11 cellular contexts compared by ENCODE assay signal in the genomic region with DNA sequence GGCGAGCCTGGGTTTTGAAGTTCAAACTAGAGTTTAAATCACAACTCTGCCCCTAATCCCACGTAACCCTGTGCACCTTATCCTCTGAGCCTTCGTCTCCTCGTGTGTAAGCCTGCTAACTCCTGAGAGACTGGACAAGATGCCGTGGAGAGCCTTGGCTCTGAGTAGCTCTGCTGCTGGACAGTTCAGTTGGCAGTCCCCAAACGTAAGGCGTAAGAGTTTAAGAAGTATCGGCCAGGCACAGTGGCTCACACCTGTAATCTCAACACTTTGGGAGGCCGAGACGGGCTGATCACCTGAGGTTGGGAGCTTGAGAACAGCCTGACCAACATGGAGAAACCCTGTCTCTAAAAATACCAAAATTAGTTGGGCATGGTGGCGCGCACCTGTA. TPM values are rescaled to one million over a fixed set of nuclear protein-coding genes. Genes with fewer than 3 reads are reported as not detected.
DNase-seq lines count a peak whose midpoint lies in the region; ATAC-seq and TF ChIP-seq lines count a peak whose summit lies in the region.
"Had no signal": no experiment of that assay in that cellular context is flagged by ENCODE, and none has a peak within 500 bp of the region (broad histone marks: within the 10 kb centered on the region; RNA-seq: fewer than 3 reads in every experiment).

No MANE protein-coding gene starts in this region.

- peaks cover 92% of the 10 kb centered on the region for H3K4me1 Mint-ChIP-seq in activated CD4-positive, alpha-beta T cell treated with anti-CD3 and anti-CD28 coated beads, Interleukin-2, amount 10 ng/mL, durations not matched to agents 7 days and 5 days
- peaks cover 84% of the 10 kb centered on the region for H3K4me1 Mint-ChIP-seq in stimulated activated memory B cell treated with anti-CD40 and anti-IgM and Interleukin-4, amounts not matched to agents 10 μg/mL and 1 μg/mL and 100 μg/mL, for 72 hours

- H3K9me3 ChIP-seq in PC-3 (ENCODE audit: low read length): no peaks in the 10 kb centered on the region
- H3K9me3 ChIP-seq: left lung had no signal

- H3K36me3 Mint-ChIP-seq in activated CD4-positive, alpha-beta T cell treated with anti-CD3 and anti-CD28 coated beads, Interleukin-2, amount 10 ng/mL, durations not matched to agents 7 days and 5 days (ENCODE audit: low read depth): peaks cover 46% of the 10 kb centered on the region
- H3K36me3 Mint-ChIP-seq in stimulated activated memory B cell treated with anti-CD40 and anti-IgM and Interleukin-4, amounts not matched to agents 10 μg/mL and 1 μg/mL and 100 μg/mL, for 72 hours: peaks cover 37% of the 10 kb centered on the region

- no peak overlapping the region for H3K9ac ChIP-seq in PC-3 (ENCODE audit: low read length)

- CTCF ChIA-PET in activated CD4-positive, alpha-beta T cell treated with anti-CD3 and anti-CD28 coated beads, Interleukin-2, amount 10 ng/mL, durations not matched to agents 7 days and 5 days (lab: Charles Lee): interaction anchor here (0.8 to 3.5 kb wide), 12 partner anchors 9 to 86 kb away, joined by 3 to 44 read pairs (median 6); partner anchors contain the start of genes ARHGEF1, RABAC1 and RPS19
- CTCF ChIA-PET in PC-3 (lab: Charles Lee): no interaction called here

- H3K27me3 Mint-ChIP-seq in activated CD4-positive, alpha-beta T cell treated with anti-CD3 and anti-CD28 coated beads, Interleukin-2, amount 10 ng/mL, durations not matched to agents 7 days and 5 days: no peaks in the 10 kb centered on the region
- no peaks in the 10 kb centered on the region for H3K27me3 Mint-ChIP-seq in stimulated activated memory B cell treated with anti-CD40 and anti-IgM and Interleukin-4, amounts not matched to agents 10 μg/mL and 1 μg/mL and 100 μg/mL, for 72 hours

- H3K9me3 Mint-ChIP-seq in activated CD4-positive, alpha-beta T cell treated with anti-CD3 and anti-CD28 coated beads, Interleukin-2, amount 10 ng/mL, durations not matched to agents 7 days and 5 days: no peaks in the 10 kb centered on the region
- no peaks in the 10 kb centered on the region for H3K9me3 Mint-ChIP-seq in stimulated activated memory B cell treated with anti-CD40 and anti-IgM and Interleukin-4, amounts not matched to agents 10 μg/mL and 1 μg/mL and 100 μg/mL, for 72 hours

- TF ChIP-seq CTCF in PC-3 (conservative IDR thresholded peaks at IDR 0.05; ENCODE audit: low read depth, low read length): no peak

- H3K36me3 ChIP-seq in PC-3 (ENCODE audit: low read depth, low read length): peaks cover 35% of the 10 kb centered on the region

- no peaks in the 10 kb centered on the region for H3F3A ChIP-seq in PC-3 (ENCODE audit: low read length, unreplicated experiment)

- BruUV-seq in PC-3 (replicated peaks; lab: Mats Ljungman, UMichigan): TSS peak; percentile 19

- no peak for DNase-seq in activated CD4-positive, alpha-beta T cell treated with anti-CD3 and anti-CD28 coated beads, Interleukin-2, amount 10 ng/mL, durations not matched to agents 7 days and 5 days
- DNase-seq in activated CD4-positive, alpha-beta T cell treated with anti-CD3 and anti-CD28 coated beads, Interleukin-2, amount 50 U/mL, for 1 hour: no peak
- DNase-seq in PC-3: no peak
- DNase-seq in cerebellar cortex (ENCODE audit: low spot score): peak; percentile 64
- no peak for DNase-seq in NCI-H1436 (lab: John Stamatoyannopoulos, UW)
- DNase-seq in DMS79 treated with DMSO at 0.1 percent for 48 hours (lab: John Stamatoyannopoulos, UW): no peak
- DNase-seq: NCI-H2081 treated with DMSO at 0.1 percent for 48 hours had no signal

- no peak overlapping the region for H2AFZ ChIP-seq in PC-3 (ENCODE audit: low read length)

- peak overlapping the region; percentile 99 for H3K27ac Mint-ChIP-seq in activated CD4-positive, alpha-beta T cell treated with anti-CD3 and anti-CD28 coated beads, Interleukin-2, amount 10 ng/mL, durations not matched to agents 7 days and 5 days
- peak overlapping the region; percentile 89 for H3K27ac Mint-ChIP-seq in stimulated activated memory B cell treated with anti-CD40 and anti-IgM and Interleukin-4, amounts not matched to agents 10 μg/mL and 1 μg/mL and 100 μg/mL, for 72 hours

- no peaks in the 10 kb centered on the region for H3K9me2 ChIP-seq in PC-3 (replicated peaks; ENCODE audit: low read length)

- peaks cover 8% of the 10 kb centered on the region; the same call in 1 of the 2 replicates for H3K4me1 ChIP-seq in PC-3 (ENCODE audit: insufficient read depth, low read length)

- no peak for ATAC-seq in PC-3
- no peak for ATAC-seq in stimulated activated memory B cell treated with anti-CD40 and anti-IgM and Interleukin-4, amounts not matched to agents 10 μg/mL and 1 μg/mL and 100 μg/mL, for 72 hours
- ATAC-seq in GM19452 (IDR thresholded peaks at IDR 0.05; ENCODE audit: unreplicated experiment): no peak

- H3K79me2 ChIP-seq in PC-3 (ENCODE audit: low read length): peaks cover 8% of the 10 kb centered on the region; the same call in 1 of the 2 replicates

- H3K27me3 ChIP-seq in PC-3 (ENCODE audit: low read length): no peaks in the 10 kb centered on the region
- H3K27me3 ChIP-seq: left lung had no signal

- POLR2A ChIA-PET in activated CD4-positive, alpha-beta T cell treated with anti-CD3 and anti-CD28 coated beads, Interleukin-2, amount 10 ng/mL, durations not matched to agents 7 days and 5 days (lab: Charles Lee): interaction anchor here (1.2 kb wide), 1 partner anchor 13 kb away, joined by 4 read pairs; no protein-coding TSS in a partner anchor
- POLR2A ChIA-PET in PC-3 (lab: Charles Lee; ENCODE audit: unreplicated experiment): no interaction called here

- intact Hi-C loops in PC-3 (cut with micrococcal nuclease): loop anchor here (5.0 kb wide), 2 partner anchors 65 to 85 kb away; partner anchors contain the start of gene RABAC1

- H4K20me1 ChIP-seq in PC-3 (ENCODE audit: low read length): peaks cover 23% of the 10 kb centered on the region

- H3K27ac ChIP-seq in PC-3 (ENCODE audit: low read length): no peak overlapping the region

- peak overlapping the region; percentile 14 for H3K4me3 Mint-ChIP-seq in activated CD4-positive, alpha-beta T cell treated with anti-CD3 and anti-CD28 coated beads, Interleukin-2, amount 10 ng/mL, durations not matched to agents 7 days and 5 days
- no peak overlapping the region for H3K4me3 Mint-ChIP-seq in stimulated activated memory B cell treated with anti-CD40 and anti-IgM and Interleukin-4, amounts not matched to agents 10 μg/mL and 1 μg/mL and 100 μg/mL, for 72 hours

- H3K4me2 ChIP-seq in PC-3 (ENCODE audit: low read length): no peak overlapping the region

- no peak overlapping the region for H3K4me3 ChIP-seq in PC-3 (ENCODE audit: low read length)
- H3K4me3 ChIP-seq: left lung had no signal

RNA-seq across cellular contexts. Expression of gene CD79A, which starts 4.7 kb away (rescaled TPM):
- 1 to 10 TPM; 2.9 to 4.7 TPM for total RNA-seq in activated CD4-positive, alpha-beta T cell treated with anti-CD3 and anti-CD28 coated beads, Interleukin-2, amount 10 ng/mL, durations not matched to agents 7 days and 5 days
- 0.11 TPM in 1 of 2 replicates, not detected in the other for total RNA-seq in PC-3 (2014; rRNA removed)

RNA-seq across cellular contexts. Expression of gene ARHGEF1, which starts 10.6 kb away (rescaled TPM):
- total RNA-seq in activated CD4-positive, alpha-beta T cell treated with anti-CD3 and anti-CD28 coated beads, Interleukin-2, amount 10 ng/mL, durations not matched to agents 7 days and 5 days: 100 to 1,000 TPM; 663 to 761 TPM
- total RNA-seq in PC-3 (2014; rRNA removed): 50.8 and 64.3 TPM in 2 replicates

RNA-seq across cellular contexts. Expression of gene RPS19, which starts 12.3 kb away (rescaled TPM):
- 1,000 to 10,000 TPM; 2,679 to 3,011 TPM for total RNA-seq in activated CD4-positive, alpha-beta T cell treated with anti-CD3 and anti-CD28 coated beads, Interleukin-2, amount 10 ng/mL, durations not matched to agents 7 days and 5 days
- total RNA-seq in PC-3 (2014; rRNA removed): 1,687 and 1,830 TPM in 2 replicates

RNA-seq across cellular contexts. Expression of gene DMRTC2, which starts 27.5 kb away (rescaled TPM):
- not detected for total RNA-seq in activated CD4-positive, alpha-beta T cell treated with anti-CD3 and anti-CD28 coated beads, Interleukin-2, amount 10 ng/mL, durations not matched to agents 7 days and 5 days
- total RNA-seq in PC-3 (2014; rRNA removed): not detected in 2 replicates
- total RNA-seq: left lung, sciatic nerve had no signal

RNA-seq across cellular contexts. Expression of gene LYPD4, which starts 27.9 kb away (rescaled TPM):
- total RNA-seq in activated CD4-positive, alpha-beta T cell treated with anti-CD3 and anti-CD28 coated beads, Interleukin-2, amount 10 ng/mL, durations not matched to agents 7 days and 5 days: not detected
- not detected in 2 replicates for total RNA-seq in PC-3 (2014; rRNA removed)
- total RNA-seq: left lung, sciatic nerve had no signal

Comparison
In these comparisons a context has a peak if more than half of its experiments do, and no peak if none do; other contexts are left out.
1. RNA of gene ARHGEF1, which starts 10.6 kb away (total RNA-seq): 663 to 761 TPM in activated CD4-positive, alpha-beta T cell treated with anti-CD3 and anti-CD28 coated beads, Interleukin-2, amount 10 ng/mL, durations not matched to agents 7 days and 5 days; 50.8 to 64.3 TPM in PC-3; every median in the first group is over 10 times any median in the second.